ENCODE assay signal across 23 cellular contexts in genomic region chr14:49900973-49901372, GRCh38.
"Had no signal": no experiment of that assay in that cellular context is flagged by ENCODE, and none has a peak within 500 bp of the region (broad histone marks: within the 10 kb centered on the region; RNA-seq: fewer than 3 reads in every experiment).

No MANE protein-coding gene starts in this region.

- H3K4me2 ChIP-seq: KMS-11 had no signal

- H3K27me3 Mint-ChIP-seq: activated B cell treated with CpG ODN at 0.5 μM for 24 hours; activated CD4-positive, alpha-beta memory T cell treated with anti-CD3 and anti-CD28 coated beads, Interleukin-2, amount 10 ng/mL, durations not matched to agents 7 days and 5 days; activated CD4-positive, alpha-beta T cell treated with anti-CD3 and anti-CD28 coated beads for 36 hours; activated naive CD8-positive, alpha-beta T cell treated with anti-CD3 and anti-CD28 coated beads, Interleukin-2, amount 10 ng/mL, durations not matched to agents 7 days and 5 days had no signal

- H3K9me3 ChIP-seq: adrenal gland had no signal

- FAIRE-seq: TTC549 had no signal

- H3K4me3 ChIP-seq: adrenal gland had no signal

- H3K27ac ChIP-seq: adrenal gland, KMS-11 had no signal

- H3K9ac ChIP-seq: KMS-11 had no signal

- DNase-seq: activated B cell treated with CpG ODN at 0.5 μM for 24 hours; activated CD4-positive, alpha-beta memory T cell treated with anti-CD3 and anti-CD28 coated beads, Interleukin-2, amount 10 ng/mL, durations not matched to agents 7 days and 5 days; activated CD4-positive, alpha-beta T cell treated with anti-CD3 and anti-CD28 coated beads for 36 hours; activated CD4-positive, alpha-beta T cell treated with anti-CD3 and anti-CD28 coated beads, Interleukin-2, amount 50 U/mL, for 1 hour; activated gamma-delta T cell; activated naive CD4-positive, alpha-beta T cell treated with anti-CD3 and anti-CD28 coated beads for 36 hours; activated naive CD8-positive, alpha-beta T cell treated with anti-CD3 and anti-CD28 coated beads, Interleukin-2, amount 10 ng/mL, durations not matched to agents 7 days and 5 days; adrenal gland; anterior cingulate cortex; NCI-H1092; NCI-H1417; NCI-H1930; NCI-H2107; NCI-H2171 treated with DMSO at 0.1 percent for 48 hours; NCI-H226; NCI-H526; NCI-H82; RPMI8226; SHP77 treated with DMSO at 0.1 percent for 48 hours; T-helper 2 cell; T1000 had no signal

- H3K4me3 Mint-ChIP-seq: activated B cell treated with CpG ODN at 0.5 μM for 24 hours; activated CD4-positive, alpha-beta memory T cell treated with anti-CD3 and anti-CD28 coated beads, Interleukin-2, amount 10 ng/mL, durations not matched to agents 7 days and 5 days; activated CD4-positive, alpha-beta T cell treated with anti-CD3 and anti-CD28 coated beads for 36 hours; activated naive CD4-positive, alpha-beta T cell treated with anti-CD3 and anti-CD28 coated beads for 36 hours; activated naive CD8-positive, alpha-beta T cell treated with anti-CD3 and anti-CD28 coated beads, Interleukin-2, amount 10 ng/mL, durations not matched to agents 7 days and 5 days had no signal

- H3K27ac Mint-ChIP-seq: activated B cell treated with CpG ODN at 0.5 μM for 24 hours; activated CD4-positive, alpha-beta memory T cell treated with anti-CD3 and anti-CD28 coated beads, Interleukin-2, amount 10 ng/mL, durations not matched to agents 7 days and 5 days; activated CD4-positive, alpha-beta T cell treated with anti-CD3 and anti-CD28 coated beads for 36 hours; activated naive CD4-positive, alpha-beta T cell treated with anti-CD3 and anti-CD28 coated beads for 36 hours; activated naive CD8-positive, alpha-beta T cell treated with anti-CD3 and anti-CD28 coated beads, Interleukin-2, amount 10 ng/mL, durations not matched to agents 7 days and 5 days had no signal

- ATAC-seq: activated CD4-positive, alpha-beta T cell treated with anti-CD3 and anti-CD28 coated beads for 36 hours had no signal

- H3K36me3 ChIP-seq: adrenal gland had no signal

- H3K27me3 ChIP-seq: adrenal gland had no signal

- H3K9me3 Mint-ChIP-seq: activated B cell treated with CpG ODN at 0.5 μM for 24 hours had no signal
